27 cellular contexts compared by ENCODE assay signal in the genomic region with DNA sequence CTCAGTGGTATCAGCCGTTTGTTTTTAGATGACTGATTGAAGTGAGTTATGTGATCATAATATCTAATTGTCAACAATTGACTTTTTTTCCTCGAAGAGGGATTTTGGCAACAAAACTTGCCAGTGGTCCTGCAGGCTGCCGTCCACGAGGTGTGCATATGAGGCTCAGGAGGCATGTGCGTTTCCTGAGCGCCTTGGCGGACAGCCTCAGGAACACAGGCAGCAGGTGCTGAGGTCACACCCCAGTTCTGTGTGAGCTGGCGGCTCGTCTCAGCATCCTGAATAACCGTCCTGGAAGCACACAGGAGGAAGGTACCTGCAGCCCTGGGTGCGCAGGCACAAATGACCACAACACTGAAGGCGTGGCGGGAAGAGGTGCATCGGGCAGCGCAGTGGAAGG. TPM values are rescaled to one million over a fixed set of nuclear protein-coding genes. Genes with fewer than 3 reads are reported as not detected.
"Had no signal": no experiment of that assay in that cellular context is flagged by ENCODE, and none has a peak within 500 bp of the region (broad histone marks: within the 10 kb centered on the region; RNA-seq: fewer than 3 reads in every experiment).

No MANE protein-coding gene starts in this region.

- H3K9me3 Mint-ChIP-seq: dendritic cell treated with granulocyte-macrophage colony-stimulating factor and Interleukin-4, amounts not matched to agents 40 ng/mL and 50 ng/mL, for 4 days; effector memory CD8-positive, alpha-beta T cell; immature natural killer cell; memory B cell; natural killer cell treated with Interleukin-12 subunit alpha and Interleukin-12 subunit beta and Interleukin-15 and Interleukin-18, amount 100 ng/mL, for 72 hours; stimulated activated naive B cell treated with anti-CD40 and anti-IgM and Interleukin-4, amounts not matched to agents 10 μg/mL and 1 μg/mL and 100 μg/mL, for 72 hours; stimulated activated naive CD8-positive, alpha-beta T cell treated with anti-CD3 and anti-CD28 coated beads, Interleukin-15, amount 100 ng/mL, for 72 hours had no signal

- H3K4me3 Mint-ChIP-seq: dendritic cell treated with granulocyte-macrophage colony-stimulating factor and Interleukin-4, amounts not matched to agents 40 ng/mL and 50 ng/mL, for 4 days; effector memory CD8-positive, alpha-beta T cell; immature natural killer cell; memory B cell; natural killer cell treated with Interleukin-12 subunit alpha and Interleukin-12 subunit beta and Interleukin-15 and Interleukin-18, amount 100 ng/mL, for 72 hours; neural progenitor cell; stimulated activated naive B cell treated with anti-CD40 and anti-IgM and Interleukin-4, amounts not matched to agents 10 μg/mL and 1 μg/mL and 100 μg/mL, for 72 hours; stimulated activated naive CD8-positive, alpha-beta T cell treated with anti-CD3 and anti-CD28 coated beads, Interleukin-15, amount 100 ng/mL, for 72 hours had no signal

- H3K27me3 ChIP-seq: foreskin keratinocyte, neural progenitor cell, spleen, testis, tibial nerve had no signal

- H3K4me3 ChIP-seq: left ventricle myocardium inferior, lower lobe of right lung, neural progenitor cell, psoas muscle, spleen, testis, tibial nerve had no signal

- DNase-seq: effector memory CD8-positive, alpha-beta T cell; foreskin keratinocyte; immature natural killer cell; left ventricle myocardium inferior; lower lobe of right lung; midbrain; occipital lobe; psoas muscle; retina; spleen; stimulated activated CD4-positive, alpha-beta T cell treated with anti-CD3 and anti-CD28 coated beads, Interleukin-15, amount 100 ng/mL, for 24 hours; stimulated activated CD4-positive, alpha-beta T cell treated with anti-CD3 and anti-CD28 coated beads, Interleukin-1b, Interleukin-23, amount 100 ng/mL, for 48 hours; stimulated activated CD4-positive, alpha-beta T cell treated with anti-CD3 and anti-CD28 coated beads, Interleukin-4, amount 100 ng/mL, for 24 hours; stimulated activated naive B cell treated with anti-CD40 and anti-IgM and Interleukin-4, amounts not matched to agents 10 μg/mL and 1 μg/mL and 100 μg/mL, for 72 hours; stimulated activated naive CD8-positive, alpha-beta T cell treated with anti-CD3 and anti-CD28 coated beads, Interleukin-15, amount 100 ng/mL, for 72 hours; testis had no signal

- H3K4me2 ChIP-seq: neural progenitor cell had no signal

- H3K27ac ChIP-seq: foreskin keratinocyte, left ventricle myocardium inferior, lower lobe of right lung, neural progenitor cell, parathyroid adenoma, psoas muscle, spleen, testis, tibial nerve had no signal

- FAIRE-seq: colon, keratinocyte had no signal

- H3K27me3 Mint-ChIP-seq: dendritic cell treated with granulocyte-macrophage colony-stimulating factor and Interleukin-4, amounts not matched to agents 40 ng/mL and 50 ng/mL, for 4 days; effector memory CD8-positive, alpha-beta T cell; memory B cell; natural killer cell treated with Interleukin-12 subunit alpha and Interleukin-12 subunit beta and Interleukin-15 and Interleukin-18, amount 100 ng/mL, for 72 hours; stimulated activated naive B cell treated with anti-CD40 and anti-IgM and Interleukin-4, amounts not matched to agents 10 μg/mL and 1 μg/mL and 100 μg/mL, for 72 hours; stimulated activated naive CD8-positive, alpha-beta T cell treated with anti-CD3 and anti-CD28 coated beads, Interleukin-15, amount 100 ng/mL, for 72 hours had no signal

- H3K9me3 ChIP-seq: left ventricle myocardium inferior, lower lobe of right lung, psoas muscle, spleen, testis, tibial nerve had no signal

- H3K36me3 ChIP-seq: neural progenitor cell had no signal

- H3K27ac Mint-ChIP-seq: dendritic cell treated with granulocyte-macrophage colony-stimulating factor and Interleukin-4, amounts not matched to agents 40 ng/mL and 50 ng/mL, for 4 days; effector memory CD8-positive, alpha-beta T cell; immature natural killer cell; memory B cell; natural killer cell treated with Interleukin-12 subunit alpha and Interleukin-12 subunit beta and Interleukin-15 and Interleukin-18, amount 100 ng/mL, for 72 hours; neural progenitor cell; stimulated activated naive B cell treated with anti-CD40 and anti-IgM and Interleukin-4, amounts not matched to agents 10 μg/mL and 1 μg/mL and 100 μg/mL, for 72 hours had no signal

- H3K4me1 ChIP-seq: foreskin keratinocyte, neural progenitor cell, parathyroid adenoma, psoas muscle, testis, tibial nerve had no signal

- H3K9ac ChIP-seq: neural progenitor cell, parathyroid adenoma had no signal

- ATAC-seq: effector memory CD8-positive, alpha-beta T cell; foreskin keratinocyte; lower lobe of right lung; natural killer cell treated with Interleukin-12 subunit alpha and Interleukin-12 subunit beta and Interleukin-15 and Interleukin-18, amount 100 ng/mL, for 72 hours; sciatic nerve; stimulated activated naive B cell treated with anti-CD40 and anti-IgM and Interleukin-4, amounts not matched to agents 10 μg/mL and 1 μg/mL and 100 μg/mL, for 72 hours; stimulated activated naive CD8-positive, alpha-beta T cell treated with anti-CD3 and anti-CD28 coated beads, Interleukin-15, amount 100 ng/mL, for 72 hours had no signal

- H2AFZ ChIP-seq: neural progenitor cell, parathyroid adenoma had no signal

RNA-seq across cellular contexts. Expression of gene CPNE7, which starts 55.7 kb away (rescaled TPM):
- total RNA-seq: left ventricle myocardium inferior, psoas muscle, sciatic nerve, skeletal muscle tissue, subcutaneous adipose tissue had no signal
